Comparison of ENCODE assay signal across 18 cellular contexts in the genomic region with DNA sequence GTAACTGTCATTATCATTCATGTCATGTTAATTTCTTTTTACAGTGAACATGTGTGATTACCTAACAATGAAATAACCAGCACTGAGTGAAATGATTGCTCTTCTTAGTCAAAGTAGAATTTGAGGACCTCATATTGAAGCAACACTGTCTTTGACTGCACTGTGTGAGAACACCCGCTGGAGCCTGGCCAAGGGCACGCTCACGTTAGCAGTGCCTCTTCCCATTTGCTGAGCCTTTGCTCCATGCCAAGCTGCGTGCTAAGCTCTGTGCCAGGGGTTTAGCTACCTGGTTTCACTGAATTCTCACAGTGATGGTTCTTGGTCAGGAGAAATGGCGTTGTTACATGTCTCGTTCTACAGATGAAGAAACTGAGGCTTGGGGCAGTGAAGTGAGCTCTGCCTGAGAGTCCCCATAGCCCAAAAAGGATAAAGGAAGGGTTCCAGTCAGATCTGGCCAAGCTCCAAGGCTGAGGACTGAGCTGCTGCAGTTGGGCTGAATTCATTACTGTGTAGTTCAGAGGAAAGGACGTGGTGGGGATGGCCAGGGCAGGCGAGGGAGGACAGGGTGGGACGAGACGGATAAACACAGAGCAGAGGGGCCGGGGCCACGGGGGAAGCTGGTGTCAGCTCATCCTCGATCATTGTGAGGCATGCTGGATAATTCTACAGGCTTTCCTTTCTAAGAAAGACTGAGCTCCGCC. TPM values are rescaled to one million over a fixed set of nuclear protein-coding genes. Genes with fewer than 3 reads are reported as not detected.
DNase-seq lines count a peak whose midpoint lies in the region; ATAC-seq and TF ChIP-seq lines count a peak whose summit lies in the region.
"Had no signal": no experiment of that assay in that cellular context is flagged by ENCODE, and none has a peak within 500 bp of the region (broad histone marks: within the 10 kb centered on the region; RNA-seq: fewer than 3 reads in every experiment).

No MANE protein-coding gene starts in this region.

- TF ChIP-seq CTCF in parathyroid adenoma (IDR thresholded peaks at IDR 0.05): no peak

- H3K4me1 ChIP-seq in esophagus (ENCODE audit: control insufficient read depth in 2 of 2, insufficient read depth in 2 of 2, low read length in 1 of 2): peaks cover 3 to 4% of the 10 kb centered on the region in 2 donors
- no peaks in the 10 kb centered on the region for H3K4me1 ChIP-seq in parathyroid adenoma

- DNase-seq in COR-L47 (lab: John Stamatoyannopoulos, UW): peak; percentile 54
- peak; percentile 61 for DNase-seq in NCI-H2107 (lab: John Stamatoyannopoulos, UW)
- DNase-seq in anterior cingulate cortex (lab: John Stamatoyannopoulos, UW): no peak
- no peak for DNase-seq in erythroblast (lab: John Stamatoyannopoulos, UW)
- DNase-seq: activated CD4-positive, alpha-beta memory T cell treated with anti-CD3 and anti-CD28 coated beads for 36 hours; activated naive CD8-positive, alpha-beta T cell treated with anti-CD3 and anti-CD28 coated beads for 36 hours; BE2C; hippocampal formation; NCI-H82; stimulated activated CD4-positive, alpha-beta T cell treated with anti-CD3 and anti-CD28 coated beads, Interleukin-15, amount 100 ng/mL, for 24 hours had no signal

- no peak for TF ChIP-seq POLR2A in erythroblast (IDR thresholded peaks at IDR 0.05; ENCODE audit: low read length)

- ATAC-seq in GM21381 (IDR thresholded peaks at IDR 0.05; ENCODE audit: unreplicated experiment): no peak
- no peak for ATAC-seq in HG03442 (IDR thresholded peaks at IDR 0.05; ENCODE audit: unreplicated experiment)
- ATAC-seq: naive thymus-derived CD8-positive, alpha-beta T cell; stimulated activated effector memory CD8-positive, alpha-beta T cell treated with anti-CD3 and anti-CD28 coated beads, Interleukin-12 subunit alpha, Interleukin-12 subunit beta, amount 100 ng/mL, for 72 hours had no signal

- WGBS in esophagus, 2 donors: 21 to 26% methylated on average over 14 of the region's 14 CpGs

- H3K4me3 ChIP-seq in esophagus (ENCODE audit: low read depth in 1 of 2, low read length in 2 of 2) (no peak overlapping the region), parathyroid adenoma (ENCODE audit: low read depth, low read length) (no peak overlapping the region)

- H2AFZ ChIP-seq in parathyroid adenoma: no peak overlapping the region

- H3K9me3 ChIP-seq in esophagus (ENCODE audit: control insufficient read depth in 2 of 2, insufficient read depth in 1 of 2, low read depth in 1 of 2, low read length in 1 of 2) (no peaks in the 10 kb centered on the region), parathyroid adenoma (ENCODE audit: control insufficient read depth, low read length) (no peaks in the 10 kb centered on the region)
- H3K9me3 ChIP-seq: BE2C had no signal

- peak overlapping the region; percentile 6 for H3K4me2 ChIP-seq in parathyroid adenoma (ENCODE audit: low read length)
- H3K4me2 ChIP-seq: KMS-11 had no signal

- H3K9ac ChIP-seq in parathyroid adenoma: no peak overlapping the region
- H3K9ac ChIP-seq: KMS-11 had no signal

- H3K36me3 ChIP-seq in esophagus (ENCODE audit: control insufficient read depth in 2 of 2, insufficient read depth in 2 of 2, low read length in 1 of 2): peaks cover 0 to 4% of the 10 kb centered on the region in 2 donors
- H3K36me3 ChIP-seq in parathyroid adenoma (ENCODE audit: control insufficient read depth, insufficient read depth, low read length): no peaks in the 10 kb centered on the region
- H3K36me3 ChIP-seq: BE2C had no signal

- H3K27ac ChIP-seq in esophagus (ENCODE audit: low read depth in 2 of 2, low read length in 1 of 2): peak overlapping the region; percentile 45 to 50
- no peak overlapping the region for H3K27ac ChIP-seq in parathyroid adenoma
- H3K27ac ChIP-seq: dorsolateral prefrontal cortex, KMS-11 had no signal

- H3K27me3 ChIP-seq in esophagus (ENCODE audit: control insufficient read depth in 1 of 2, insufficient read depth in 2 of 2, low read length in 2 of 2) (no peaks in the 10 kb centered on the region), parathyroid adenoma (ENCODE audit: control insufficient read depth, insufficient read depth, low read length) (no peaks in the 10 kb centered on the region)
- H3K27me3 ChIP-seq: BE2C had no signal

- H3K79me2 ChIP-seq in parathyroid adenoma: no peaks in the 10 kb centered on the region

RNA-seq across cellular contexts. Expression of gene HMCN2, which starts 16.6 kb away (rescaled TPM):
- polyA plus RNA-seq in esophagus: 1 to 10 TPM; 4.1 to 4.8 TPM
- polyA plus RNA-seq: naive thymus-derived CD8-positive, alpha-beta T cell had no signal

Comparison
In these comparisons a context has a peak if more than half of its experiments do, and no peak if none do; other contexts are left out.
1. DNase-seq: peak in COR-L47 (single experiment) and NCI-H2107 (single experiment); none in anterior cingulate cortex (0 of 58) and erythroblast (0 of 2).